In genomic region chr14:54564071-54564798, GRCh38 we compare ENCODE assay signal across 8 cellular contexts. TPM values are rescaled to one million over a fixed set of nuclear protein-coding genes. Genes with fewer than 3 reads are reported as not detected.
A peak's percentile ranks its signal among the peaks of the same experiment; 100 is the strongest.
DNase-seq lines count a peak whose midpoint lies in the region; ATAC-seq and TF ChIP-seq lines count a peak whose summit lies in the region.

No MANE protein-coding gene starts in this region.

- peak; percentile 47 for DNase-seq in AG10803 (ENCODE audit: low read depth)
- DNase-seq in NCI-H2196 treated with DMSO at 0.1 percent for 48 hours (lab: John Stamatoyannopoulos, UW; ENCODE audit: unreplicated experiment), result peak; percentile 17
- DNase-seq in brain microvascular endothelial cell, result no peak
- no peak for DNase-seq in left lung
- no peak for DNase-seq in tibial artery
- no peak for DNase-seq in head of caudate nucleus

- H3K27me3 ChIP-seq in brain microvascular endothelial cell (replicated peaks), result no peaks in the 10 kb centered on the region
- H3K27me3 ChIP-seq in left lung, result peaks cover 0 to 53% of the 10 kb centered on the region in 2 donors
- no peaks in the 10 kb centered on the region for H3K27me3 ChIP-seq in tibial artery

- H3K4me1 ChIP-seq in left lung, result peaks cover 12 to 48% of the 10 kb centered on the region in 2 donors
- peaks cover 0 to 14% (median 0%) of the 10 kb centered on the region in 4 donors for H3K4me1 ChIP-seq in tibial artery

- ATAC-seq in left lung, result no peak
- ATAC-seq in HG02763 (IDR thresholded peaks at IDR 0.05; ENCODE audit: unreplicated experiment), result no peak

- H3K9me3 ChIP-seq in left lung (no peaks in the 10 kb centered on the region), tibial artery (no peaks in the 10 kb centered on the region)

- H3K4me3 ChIP-seq in AG10803 (ENCODE audit: low read length), result peak overlapping the region; percentile 83
- no peak overlapping the region for H3K4me3 ChIP-seq in brain microvascular endothelial cell (ENCODE audit: low read depth, low read length)
- peak overlapping the region; percentile 67 to 86 for H3K4me3 ChIP-seq in left lung
- H3K4me3 ChIP-seq in tibial artery, result peak overlapping the region; percentile 86 to 91

- H3K36me3 ChIP-seq in brain microvascular endothelial cell (replicated peaks), result no peaks in the 10 kb centered on the region
- no peaks in the 10 kb centered on the region for H3K36me3 ChIP-seq in left lung
- H3K36me3 ChIP-seq in tibial artery, result no peaks in the 10 kb centered on the region

- H3K27ac ChIP-seq in brain microvascular endothelial cell (no peak overlapping the region), left lung (peak overlapping the region; percentile 86 to 98), tibial artery (peak overlapping the region; percentile 94 to 99)

- intact Hi-C loops in left lung (cut with DNase I), result no loop called here
- intact Hi-C loops in tibial artery (cut with DNase I; ENCODE audit: low total_unique reads), result no loop called here
- intact Hi-C loops in head of caudate nucleus (cut with DNase I), result loop anchor here (10.0 kb wide), 1 partner anchor 711 kb away; the partner anchor contains the start of gene FBXO34

- in situ Hi-C loops in brain microvascular endothelial cell (cut with HindIII; ENCODE audit: low pct_ligation_motif_present, low sequenced_read_pairs), result no loop called here

- peak; percentile 87 for TF ChIP-seq CTCF in AG10803 (conservative IDR thresholded peaks at IDR 0.05; ENCODE audit: low read length)
- TF ChIP-seq CTCF in GM12873 (IDR thresholded peaks at IDR 0.05; ENCODE audit: insufficient read depth, low read depth, low read length, missing control alignments), result peak; percentile 66
- TF ChIP-seq CTCF in brain microvascular endothelial cell (IDR thresholded peaks at IDR 0.05; ENCODE audit: low read depth, low read length, missing control alignments), result peak; percentile 50
- TF ChIP-seq CTCF in left lung (IDR thresholded peaks at IDR 0.05), result peak; percentile 83 to 87
- peak; percentile 84 to 86 for TF ChIP-seq CTCF in tibial artery (IDR thresholded peaks at IDR 0.05)

RNA-seq across cellular contexts. Expression of gene SAMD4A, which starts 2.7 kb away (rescaled TPM):
- total RNA-seq in left lung, result 10 to 100 TPM; 22.3 to 40.5 TPM

RNA-seq across cellular contexts. Expression of gene CGRRF1, which starts 54.5 kb away (rescaled TPM):
- 10 to 100 TPM; 17.5 to 20.1 TPM for total RNA-seq in left lung

Comparison
In these comparisons a context has a peak if more than half of its experiments do, and no peak if none do; other contexts are left out.
1. DNase-seq: peak in AG10803 (single experiment) and NCI-H2196 treated with DMSO at 0.1 percent for 48 hours (single experiment); none in brain microvascular endothelial cell (single experiment), left lung (0 of 2), tibial artery (0 of 2) and head of caudate nucleus (0 of 42).
2. Peak in every context shown above with its lines, with median percentiles within 50 percentile points of each other: CTCF ChIP-seq.